ENCODE assay signal across 14 cellular contexts in the genomic region with DNA sequence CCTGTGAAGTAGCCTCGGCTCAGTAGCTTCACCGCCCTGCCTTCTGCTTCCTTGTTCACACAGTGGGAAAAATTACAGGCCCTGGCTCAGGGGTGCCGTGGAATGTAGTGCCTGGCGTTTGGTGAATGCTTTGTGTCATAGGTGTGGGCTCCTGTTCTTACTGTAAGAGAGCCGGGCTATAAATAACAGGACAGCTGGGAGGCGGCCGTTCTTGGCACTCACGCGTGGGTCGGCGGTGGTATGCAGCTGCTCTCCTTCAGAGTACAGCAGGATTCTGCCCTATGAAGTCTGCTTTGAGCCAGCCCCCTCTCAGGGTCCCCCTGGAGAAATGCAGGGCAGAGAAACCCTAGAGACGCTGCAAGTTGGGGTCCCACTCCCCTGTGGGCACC.
DNase-seq lines count a peak whose midpoint lies in the region; FAIRE-seq and TF ChIP-seq lines count a peak whose summit lies in the region.
"Had no signal": no experiment of that assay in that cellular context is flagged by ENCODE, and none has a peak within 500 bp of the region (broad histone marks: within the 10 kb centered on the region; RNA-seq: fewer than 3 reads in every experiment).

No MANE protein-coding gene starts in this region.

- no peaks in the 10 kb centered on the region for H3K36me3 ChIP-seq in hepatocyte (replicated peaks; ENCODE audit: insufficient read depth, low read depth)
- H3K36me3 ChIP-seq in sigmoid colon = peaks cover 0 to 10% (median 0%) of the 10 kb centered on the region in 4 donors

- no peaks in the 10 kb centered on the region for H3K9me2 ChIP-seq in hepatocyte (replicated peaks; ENCODE audit: insufficient read depth)

- no peaks in the 10 kb centered on the region for H3K9me3 Mint-ChIP-seq in activated T-helper 1 cell treated with anti-CD3 and anti-CD28 coated beads, Interleukin-12 subunit alpha, Interleukin-12 subunit beta, Interleukin-2, Interleukin-4 antibody, amounts not matched to agents 30 ng/mL and 10 ng/mL and 1 ng/mL, durations not matched to agents 14 hours and 24 hours and 36 hours
- no peaks in the 10 kb centered on the region for H3K9me3 Mint-ChIP-seq in activated T-helper 2 cell treated with anti-CD3 and anti-CD28 coated beads, Interferon-gamma antibody, Interleukin-2, Interleukin-4, amounts not matched to agents 10 μg/mL and 5 μg/mL and 100 μg/mL, durations not matched to agents 14 hours and 24 hours and 36 hours
- H3K9me3 Mint-ChIP-seq: CD4-positive, CD25-positive, alpha-beta regulatory T cell; stimulated activated naive CD8-positive, alpha-beta T cell treated with anti-CD3 and anti-CD28 coated beads, Interleukin-15, Interleukin-2, amounts not matched to agents 100 ng/mL and 50 ng/mL, for 24 hours; T-helper 2 cell treated with Interferon-gamma antibody and Interleukin-4, amounts not matched to agents 5 μg/mL and 100 μg/mL, for 36 hours had no signal

- H3K79me2 ChIP-seq in hepatocyte = no peaks in the 10 kb centered on the region

- no peak overlapping the region for H3K4me3 Mint-ChIP-seq in activated T-helper 1 cell treated with anti-CD3 and anti-CD28 coated beads, Interleukin-12 subunit alpha, Interleukin-12 subunit beta, Interleukin-2, Interleukin-4 antibody, amounts not matched to agents 30 ng/mL and 10 ng/mL and 1 ng/mL, durations not matched to agents 14 hours and 24 hours and 36 hours
- H3K4me3 Mint-ChIP-seq in activated T-helper 2 cell treated with anti-CD3 and anti-CD28 coated beads, Interferon-gamma antibody, Interleukin-2, Interleukin-4, amounts not matched to agents 10 μg/mL and 5 μg/mL and 100 μg/mL, durations not matched to agents 14 hours and 24 hours and 36 hours (ENCODE audit: low read depth) = no peak overlapping the region
- H3K4me3 Mint-ChIP-seq: CD4-positive, CD25-positive, alpha-beta regulatory T cell; stimulated activated naive CD8-positive, alpha-beta T cell treated with anti-CD3 and anti-CD28 coated beads, Interleukin-15, Interleukin-2, amounts not matched to agents 100 ng/mL and 50 ng/mL, for 24 hours; T-helper 2 cell treated with Interferon-gamma antibody and Interleukin-4, amounts not matched to agents 5 μg/mL and 100 μg/mL, for 36 hours had no signal

- H3K4me2 ChIP-seq in hepatocyte = no peak overlapping the region

- H3K27ac Mint-ChIP-seq in activated T-helper 1 cell treated with anti-CD3 and anti-CD28 coated beads, Interleukin-12 subunit alpha, Interleukin-12 subunit beta, Interleukin-2, Interleukin-4 antibody, amounts not matched to agents 30 ng/mL and 10 ng/mL and 1 ng/mL, durations not matched to agents 14 hours and 24 hours and 36 hours = no peak overlapping the region
- H3K27ac Mint-ChIP-seq in activated T-helper 2 cell treated with anti-CD3 and anti-CD28 coated beads, Interferon-gamma antibody, Interleukin-2, Interleukin-4, amounts not matched to agents 10 μg/mL and 5 μg/mL and 100 μg/mL, durations not matched to agents 14 hours and 24 hours and 36 hours = no peak overlapping the region
- H3K27ac Mint-ChIP-seq: CD4-positive, CD25-positive, alpha-beta regulatory T cell; stimulated activated naive CD8-positive, alpha-beta T cell treated with anti-CD3 and anti-CD28 coated beads, Interleukin-15, Interleukin-2, amounts not matched to agents 100 ng/mL and 50 ng/mL, for 24 hours; T-helper 2 cell treated with Interferon-gamma antibody and Interleukin-4, amounts not matched to agents 5 μg/mL and 100 μg/mL, for 36 hours had no signal

- H3K4me1 Mint-ChIP-seq in activated T-helper 1 cell treated with anti-CD3 and anti-CD28 coated beads, Interleukin-12 subunit alpha, Interleukin-12 subunit beta, Interleukin-2, Interleukin-4 antibody, amounts not matched to agents 30 ng/mL and 10 ng/mL and 1 ng/mL, durations not matched to agents 14 hours and 24 hours and 36 hours (ENCODE audit: low read depth) = no peaks in the 10 kb centered on the region
- H3K4me1 Mint-ChIP-seq in activated T-helper 2 cell treated with anti-CD3 and anti-CD28 coated beads, Interferon-gamma antibody, Interleukin-2, Interleukin-4, amounts not matched to agents 10 μg/mL and 5 μg/mL and 100 μg/mL, durations not matched to agents 14 hours and 24 hours and 36 hours (ENCODE audit: low read depth) = no peaks in the 10 kb centered on the region
- H3K4me1 Mint-ChIP-seq: CD4-positive, CD25-positive, alpha-beta regulatory T cell had no signal

- TF ChIP-seq POLR2A in sigmoid colon (IDR thresholded peaks at IDR 0.05) = no peak

- no peak for FAIRE-seq in HTR-8/SVneo (lab: Jason Lieb, UNC)

- DNase-seq in HTR-8/SVneo (ENCODE audit: insufficient read length, low spot score) (peak; percentile 25), astrocyte of the hippocampus (ENCODE audit: low read depth, low spot score) (peak; percentile 66), hepatocyte (ENCODE audit: low spot score) (no peak), sigmoid colon (no peak), HuH-7 (ENCODE audit: low spot score) (no peak), cortex of kidney (lab: John Stamatoyannopoulos, UW) (no peak)
- DNase-seq in activated T-helper 1 cell treated with anti-CD3 and anti-CD28 coated beads, Interleukin-12 subunit alpha, Interleukin-12 subunit beta, Interleukin-2, Interleukin-4 antibody, amounts not matched to agents 30 ng/mL and 10 ng/mL and 1 ng/mL, durations not matched to agents 14 hours and 24 hours and 36 hours (ENCODE audit: low spot score) = no peak
- no peak for DNase-seq in activated T-helper 2 cell treated with anti-CD3 and anti-CD28 coated beads, Interferon-gamma antibody, Interleukin-2, Interleukin-4, amounts not matched to agents 10 μg/mL and 5 μg/mL and 100 μg/mL, durations not matched to agents 14 hours and 24 hours and 36 hours (ENCODE audit: low spot score)
- DNase-seq: activated CD4-positive, alpha-beta T cell treated with anti-CD3 and anti-CD28 coated beads, Interleukin-2, amount 50 U/mL, for 48 hours; activated gamma-delta T cell; caudate nucleus; CD4-positive, CD25-positive, alpha-beta regulatory T cell had no signal

- H3K9me3 ChIP-seq in hepatocyte (ENCODE audit: low read depth) = no peaks in the 10 kb centered on the region
- no peaks in the 10 kb centered on the region for H3K9me3 ChIP-seq in sigmoid colon

- TF ChIP-seq EP300 in sigmoid colon (IDR thresholded peaks at IDR 0.05) = no peak

- H4K20me1 ChIP-seq in hepatocyte (ENCODE audit: insufficient read depth, poor library complexity, severe bottlenecking) = no peaks in the 10 kb centered on the region

- 74% methylated on average over 12 of the region's 12 CpGs for WGBS in hepatocyte (ENCODE audit: low lambda C conversion rate, missing lambda C conversion rate)
- 72 to 90% methylated on average over 12 of the region's 12 CpGs for WGBS in sigmoid colon, 2 donors

- TF ChIP-seq CTCF in hepatocyte (IDR thresholded peaks at IDR 0.05; ENCODE audit: poor library complexity) (no peak), sigmoid colon (IDR thresholded peaks at IDR 0.05) (no peak)

- H3K4me3 ChIP-seq in hepatocyte (no peak overlapping the region), sigmoid colon (no peak overlapping the region)

- H2AFZ ChIP-seq in hepatocyte = no peak overlapping the region

- intact Hi-C loops in sigmoid colon (cut with DNase I) = no loop called here
- intact Hi-C loops in activated T-helper 1 cell treated with anti-CD3 and anti-CD28 coated beads, Interleukin-12 subunit alpha, Interleukin-12 subunit beta, Interleukin-2, Interleukin-4 antibody, amounts not matched to agents 30 ng/mL and 10 ng/mL and 1 ng/mL, durations not matched to agents 14 hours and 24 hours and 36 hours (cut with micrococcal nuclease) = no loop called here
- intact Hi-C loops in activated T-helper 2 cell treated with anti-CD3 and anti-CD28 coated beads, Interferon-gamma antibody, Interleukin-2, Interleukin-4, amounts not matched to agents 10 μg/mL and 5 μg/mL and 100 μg/mL, durations not matched to agents 14 hours and 24 hours and 36 hours (cut with micrococcal nuclease) = no loop called here

- H3K4me1 ChIP-seq in hepatocyte (ENCODE audit: insufficient read depth) = peaks cover 8% of the 10 kb centered on the region
- H3K4me1 ChIP-seq in sigmoid colon = peaks cover 0 to 18% (median 13%) of the 10 kb centered on the region in 4 donors

- no peaks in the 10 kb centered on the region for H3K36me3 Mint-ChIP-seq in activated T-helper 1 cell treated with anti-CD3 and anti-CD28 coated beads, Interleukin-12 subunit alpha, Interleukin-12 subunit beta, Interleukin-2, Interleukin-4 antibody, amounts not matched to agents 30 ng/mL and 10 ng/mL and 1 ng/mL, durations not matched to agents 14 hours and 24 hours and 36 hours (ENCODE audit: low read depth)
- no peaks in the 10 kb centered on the region for H3K36me3 Mint-ChIP-seq in activated T-helper 2 cell treated with anti-CD3 and anti-CD28 coated beads, Interferon-gamma antibody, Interleukin-2, Interleukin-4, amounts not matched to agents 10 μg/mL and 5 μg/mL and 100 μg/mL, durations not matched to agents 14 hours and 24 hours and 36 hours (ENCODE audit: low read depth)
- H3K36me3 Mint-ChIP-seq: CD4-positive, CD25-positive, alpha-beta regulatory T cell had no signal

- H3K27me3 Mint-ChIP-seq in activated T-helper 1 cell treated with anti-CD3 and anti-CD28 coated beads, Interleukin-12 subunit alpha, Interleukin-12 subunit beta, Interleukin-2, Interleukin-4 antibody, amounts not matched to agents 30 ng/mL and 10 ng/mL and 1 ng/mL, durations not matched to agents 14 hours and 24 hours and 36 hours (ENCODE audit: insufficient read depth) = no peaks in the 10 kb centered on the region
- H3K27me3 Mint-ChIP-seq in activated T-helper 2 cell treated with anti-CD3 and anti-CD28 coated beads, Interferon-gamma antibody, Interleukin-2, Interleukin-4, amounts not matched to agents 10 μg/mL and 5 μg/mL and 100 μg/mL, durations not matched to agents 14 hours and 24 hours and 36 hours (ENCODE audit: low read depth) = no peaks in the 10 kb centered on the region

- H3K27me3 ChIP-seq in hepatocyte = no peaks in the 10 kb centered on the region
- H3K27me3 ChIP-seq in sigmoid colon = no peaks in the 10 kb centered on the region

- H3K27ac ChIP-seq in hepatocyte (peak overlapping the region; percentile 51), sigmoid colon (peak overlapping the region; percentile 12 to 60 (median 38))

Comparison
In these comparisons a context has a peak if more than half of its experiments do, and no peak if none do; other contexts are left out.
1. DNase-seq: peak in HTR-8/SVneo (single experiment) and astrocyte of the hippocampus (single experiment); none in hepatocyte (single experiment), sigmoid colon (single experiment), HuH-7 (single experiment), cortex of kidney (single experiment), activated T-helper 1 cell treated with anti-CD3 and anti-CD28 coated beads, Interleukin-12 subunit alpha, Interleukin-12 subunit beta, Interleukin-2, Interleukin-4 antibody, amounts not matched to agents 30 ng/mL and 10 ng/mL and 1 ng/mL, durations not matched to agents 14 hours and 24 hours and 36 hours (single experiment) and activated T-helper 2 cell treated with anti-CD3 and anti-CD28 coated beads, Interferon-gamma antibody, Interleukin-2, Interleukin-4, amounts not matched to agents 10 μg/mL and 5 μg/mL and 100 μg/mL, durations not matched to agents 14 hours and 24 hours and 36 hours (single experiment).